15 cellular contexts compared by ENCODE assay signal in the genomic region with DNA sequence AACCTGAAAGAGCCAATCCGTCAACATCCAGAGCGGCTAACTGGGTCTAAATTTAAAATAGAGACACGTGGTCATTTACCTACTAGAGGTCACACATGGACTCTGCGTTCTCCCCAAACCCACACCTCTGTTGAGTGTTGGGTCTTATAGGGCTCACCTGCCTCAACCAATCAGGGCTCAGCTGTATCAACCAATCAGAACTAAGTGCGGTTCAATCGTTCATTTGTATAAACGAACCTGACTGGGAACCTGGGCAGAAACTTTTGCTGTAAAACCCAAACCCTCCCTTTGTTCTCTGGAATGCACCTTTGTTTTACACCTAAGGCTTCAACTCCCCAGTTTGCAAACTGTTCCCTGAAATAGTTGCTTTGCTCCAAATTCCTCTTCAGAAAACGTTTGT. TPM values are rescaled to one million over a fixed set of nuclear protein-coding genes. Genes with fewer than 3 reads are reported as not detected.
A peak's percentile ranks its signal among the peaks of the same experiment; 100 is the strongest.
DNase-seq lines count a peak whose midpoint lies in the region; TF ChIP-seq lines count a peak whose summit lies in the region.
"Had no signal": no experiment of that assay in that cellular context is flagged by ENCODE, and none has a peak within 500 bp of the region (broad histone marks: within the 10 kb centered on the region; RNA-seq: fewer than 3 reads in every experiment).

No MANE protein-coding gene starts in this region.

- peak overlapping the region; percentile 95 for H3K4me3 Mint-ChIP-seq in HFFc6
- peak overlapping the region; percentile 79 for H3K4me3 Mint-ChIP-seq in activated T-helper 2 cell treated with anti-CD3 and anti-CD28 coated beads, Interferon-gamma antibody, Interleukin-2, Interleukin-4, amounts not matched to agents 10 μg/mL and 5 μg/mL and 100 μg/mL, durations not matched to agents 14 hours and 24 hours and 36 hours (ENCODE audit: low read depth)
- H3K4me3 Mint-ChIP-seq in nephron progenitor cell, result peak overlapping the region; percentile 96

- intact Hi-C loops in activated T-helper 2 cell treated with anti-CD3 and anti-CD28 coated beads, Interferon-gamma antibody, Interleukin-2, Interleukin-4, amounts not matched to agents 10 μg/mL and 5 μg/mL and 100 μg/mL, durations not matched to agents 14 hours and 24 hours and 36 hours (cut with micrococcal nuclease), result loop anchor here (5.0 kb wide), 1 partner anchor 182 kb away; a partner anchor contains a TSS

- H3K36me3 Mint-ChIP-seq in HFFc6 (ENCODE audit: low read depth), result no peaks in the 10 kb centered on the region
- H3K36me3 Mint-ChIP-seq in activated T-helper 2 cell treated with anti-CD3 and anti-CD28 coated beads, Interferon-gamma antibody, Interleukin-2, Interleukin-4, amounts not matched to agents 10 μg/mL and 5 μg/mL and 100 μg/mL, durations not matched to agents 14 hours and 24 hours and 36 hours (ENCODE audit: low read depth), result no peaks in the 10 kb centered on the region
- H3K36me3 Mint-ChIP-seq in nephron progenitor cell (ENCODE audit: low read depth), result no peaks in the 10 kb centered on the region

- peaks cover 7% of the 10 kb centered on the region; the same call in 1 of the 2 replicates for H3K27me3 Mint-ChIP-seq in HFFc6 (ENCODE audit: insufficient read depth)
- H3K27me3 Mint-ChIP-seq in activated T-helper 2 cell treated with anti-CD3 and anti-CD28 coated beads, Interferon-gamma antibody, Interleukin-2, Interleukin-4, amounts not matched to agents 10 μg/mL and 5 μg/mL and 100 μg/mL, durations not matched to agents 14 hours and 24 hours and 36 hours (ENCODE audit: low read depth), result peaks cover 9% of the 10 kb centered on the region
- H3K27me3 Mint-ChIP-seq in nephron progenitor cell (ENCODE audit: low read depth, poor library complexity), result peaks cover 3% of the 10 kb centered on the region

- no peaks in the 10 kb centered on the region for H3K9me3 Mint-ChIP-seq in HFFc6
- peaks cover 1% of the 10 kb centered on the region for H3K9me3 Mint-ChIP-seq in activated T-helper 2 cell treated with anti-CD3 and anti-CD28 coated beads, Interferon-gamma antibody, Interleukin-2, Interleukin-4, amounts not matched to agents 10 μg/mL and 5 μg/mL and 100 μg/mL, durations not matched to agents 14 hours and 24 hours and 36 hours
- peaks cover 17% of the 10 kb centered on the region for H3K9me3 Mint-ChIP-seq in nephron progenitor cell
- H3K9me3 Mint-ChIP-seq: effector memory CD8-positive, alpha-beta T cell had no signal

- H3K27ac Mint-ChIP-seq in HFFc6 (no peak overlapping the region), nephron progenitor cell (no peak overlapping the region)
- no peak overlapping the region for H3K27ac Mint-ChIP-seq in activated T-helper 2 cell treated with anti-CD3 and anti-CD28 coated beads, Interferon-gamma antibody, Interleukin-2, Interleukin-4, amounts not matched to agents 10 μg/mL and 5 μg/mL and 100 μg/mL, durations not matched to agents 14 hours and 24 hours and 36 hours

- DNase-seq in NCI-H82 (lab: John Stamatoyannopoulos, UW), result peak; percentile 12
- DNase-seq in NCI-H82 treated with DMSO at 0.1 percent for 48 hours (lab: John Stamatoyannopoulos, UW; ENCODE audit: unreplicated experiment), result no peak
- no peak for DNase-seq in HFFc6
- no peak for DNase-seq in activated T-helper 2 cell treated with anti-CD3 and anti-CD28 coated beads, Interferon-gamma antibody, Interleukin-2, Interleukin-4, amounts not matched to agents 10 μg/mL and 5 μg/mL and 100 μg/mL, durations not matched to agents 14 hours and 24 hours and 36 hours (ENCODE audit: low spot score)
- no peak for DNase-seq in nephron progenitor cell
- DNase-seq in effector CD4-positive, alpha-beta T cell, result no peak
- no peak for DNase-seq in DMS153 (lab: John Stamatoyannopoulos, UW)
- DNase-seq in NCI-H510A (lab: John Stamatoyannopoulos, UW), result no peak
- DNase-seq: activated CD4-positive, alpha-beta T cell treated with anti-CD3 and anti-CD28 coated beads, Interleukin-2, amount 50 U/mL, for 4 hours; effector memory CD8-positive, alpha-beta T cell; heart right ventricle; MV-4-11; NCI-H526 treated with DMSO at 0.1 percent for 48 hours; stimulated activated CD4-positive, alpha-beta T cell treated with anti-CD3 and anti-CD28 coated beads, Interleukin-4, amount 100 ng/mL, for 24 hours had no signal

- no peak for TF ChIP-seq CTCF in HFFc6 (IDR thresholded peaks at IDR 0.05)
- no peak for TF ChIP-seq CTCF in nephron progenitor cell (IDR thresholded peaks at IDR 0.05)

- peaks cover 9% of the 10 kb centered on the region for H3K4me1 Mint-ChIP-seq in HFFc6 (ENCODE audit: low read depth)
- H3K4me1 Mint-ChIP-seq in activated T-helper 2 cell treated with anti-CD3 and anti-CD28 coated beads, Interferon-gamma antibody, Interleukin-2, Interleukin-4, amounts not matched to agents 10 μg/mL and 5 μg/mL and 100 μg/mL, durations not matched to agents 14 hours and 24 hours and 36 hours (ENCODE audit: low read depth), result peaks cover 5% of the 10 kb centered on the region
- H3K4me1 Mint-ChIP-seq in nephron progenitor cell, result peaks cover 27% of the 10 kb centered on the region

RNA-seq across cellular contexts. Expression of a gene that starts 8.9 kb away (rescaled TPM):
- total RNA-seq in HFFc6 (2021; fragmentation: NEBNext Ultra II Directional; extraction: Animal tissue kit (Norgen Biotek cat#: 25700)), result 1 to 10 TPM in 4 of 6 experiments, under 1 TPM in 2; 0.62 to 1.7 (median 1.3) TPM
- 0.41 TPM in 1 of 2 replicates, not detected in the other for total RNA-seq in activated T-helper 2 cell treated with anti-CD3 and anti-CD28 coated beads, Interferon-gamma antibody, Interleukin-2, Interleukin-4, amounts not matched to agents 10 μg/mL and 5 μg/mL and 100 μg/mL, durations not matched to agents 14 hours and 24 hours and 36 hours
- total RNA-seq: ascending aorta had no signal
